8 cellular contexts compared by ENCODE assay signal in the genomic region with DNA sequence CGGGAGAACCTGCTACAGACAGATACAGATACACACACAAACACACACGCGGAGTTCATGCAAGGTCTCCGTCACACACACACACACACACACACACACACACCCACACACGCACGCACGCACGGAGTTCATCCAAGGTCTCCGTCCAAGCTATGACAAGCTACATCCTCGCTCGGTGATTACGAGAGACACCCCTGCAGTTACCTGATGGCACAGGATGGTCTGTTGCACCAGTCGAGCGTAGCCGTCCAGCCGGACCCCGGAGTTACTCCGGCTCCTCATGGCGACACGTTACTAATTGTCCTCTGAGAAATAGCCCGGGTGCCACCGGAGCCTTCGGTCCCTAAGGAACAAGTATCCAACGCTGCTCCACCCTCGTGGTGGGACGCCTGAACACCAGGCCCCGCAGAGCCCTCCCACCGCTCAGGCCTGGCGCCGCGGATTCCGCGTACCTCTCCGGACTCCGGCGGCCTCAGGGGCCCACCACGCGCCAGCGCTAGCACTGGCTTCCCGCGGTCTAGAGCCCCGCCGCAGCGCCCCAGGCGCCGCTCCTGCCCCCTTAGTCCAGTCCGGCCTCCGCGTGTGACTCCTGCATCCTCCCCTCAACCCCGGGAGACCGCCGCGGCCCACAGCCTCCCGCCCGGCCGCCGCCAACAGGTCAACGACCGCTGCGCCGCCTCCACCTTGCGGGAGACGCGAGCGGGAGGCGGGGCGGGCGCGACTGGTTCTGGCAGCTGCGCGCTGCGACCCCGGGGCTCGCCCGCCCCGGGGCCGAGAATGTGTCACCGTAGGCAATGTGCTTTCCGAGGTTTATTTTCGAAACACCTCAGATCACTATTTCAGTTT. TPM values are rescaled to one million over a fixed set of nuclear protein-coding genes. Genes with fewer than 3 reads are reported as not detected.
DNase-seq lines count a peak whose midpoint lies in the region; ATAC-seq and TF ChIP-seq lines count a peak whose summit lies in the region.
"Not testable (repeated sequence)": the region's sequence is repeated elsewhere in the genome, so short reads cannot be mapped to it uniquely, and the experiment has no call there.

Gene PHKA1, minus strand, starts transcription at position 708 of the 846 bp plus-strand sequence. Its CDS starts 426 bp downstream, at position 282.

- peak within 1 kb of the TSS; percentile 8 for H3K9ac ChIP-seq in iPS-18a (ENCODE audit: low read length)

- not testable (repeated sequence) for TF ChIP-seq CTCF in chondrocyte (IDR thresholded peaks at IDR 0.05)

- peaks cover 14% of the 10 kb centered on the region for H3K4me1 Mint-ChIP-seq in activated CD4-positive, alpha-beta memory T cell treated with anti-CD3 and anti-CD28 coated beads, Interleukin-2, amount 10 ng/mL, durations not matched to agents 7 days and 5 days
- peaks cover 14% of the 10 kb centered on the region for H3K4me1 Mint-ChIP-seq in chondrocyte (ENCODE audit: low read depth)

- H3K9me3 ChIP-seq in iPS-18a (ENCODE audit: control insufficient read depth, low read depth, low read length); thymus (ENCODE audit: control insufficient read depth): not testable (repeated sequence)

- peak; percentile 77 for ATAC-seq in HG03196 (IDR thresholded peaks at IDR 0.05; ENCODE audit: unreplicated experiment)

- not testable (repeated sequence) for H3K27me3 ChIP-seq in iPS-18a (ENCODE audit: control insufficient read depth, insufficient read depth, low read length); thymus (ENCODE audit: control insufficient read depth, insufficient read depth)

- DNase-seq in G401 (ENCODE audit: low spot score) (peak; percentile 44), NCI-H774 (lab: John Stamatoyannopoulos, UW) (peak; percentile 31), chondrocyte (ENCODE audit: low spot score) (peak; percentile 61), posterior vena cava (ENCODE audit: low spot score) (peak; percentile 79)
- peak; percentile 36 for DNase-seq in activated CD4-positive, alpha-beta memory T cell treated with anti-CD3 and anti-CD28 coated beads, Interleukin-2, amount 10 ng/mL, durations not matched to agents 7 days and 5 days

- in situ Hi-C loops in G401 (cut with HindIII; ENCODE audit: low sequenced_read_pairs), result not testable (repeated sequence)

- H3K36me3 ChIP-seq in iPS-18a (ENCODE audit: control insufficient read depth, low read depth, low read length); thymus (ENCODE audit: control insufficient read depth, insufficient read depth): not testable (repeated sequence)

- not testable (repeated sequence) for H3K27me3 Mint-ChIP-seq in activated CD4-positive, alpha-beta memory T cell treated with anti-CD3 and anti-CD28 coated beads, Interleukin-2, amount 10 ng/mL, durations not matched to agents 7 days and 5 days; chondrocyte (ENCODE audit: low read depth)

- CTCF ChIA-PET in activated CD4-positive, alpha-beta memory T cell treated with anti-CD3 and anti-CD28 coated beads, Interleukin-2, amount 10 ng/mL, durations not matched to agents 7 days and 5 days (lab: Charles Lee), result interaction anchor here (1.0 kb wide), 1 partner anchor 416 kb away, joined by 3 read pairs; no protein-coding TSS in a partner anchor

- H3K4me3 Mint-ChIP-seq in activated CD4-positive, alpha-beta memory T cell treated with anti-CD3 and anti-CD28 coated beads, Interleukin-2, amount 10 ng/mL, durations not matched to agents 7 days and 5 days, result peak within 1 kb of the TSS; percentile 58
- H3K4me3 Mint-ChIP-seq in chondrocyte (ENCODE audit: unreplicated experiment), result peak within 1 kb of the TSS; percentile 76

- intact Hi-C loops in posterior vena cava (cut with DNase I), result not testable (repeated sequence)

- POLR2A ChIA-PET in activated CD4-positive, alpha-beta memory T cell treated with anti-CD3 and anti-CD28 coated beads, Interleukin-2, amount 10 ng/mL, durations not matched to agents 7 days and 5 days (lab: Charles Lee), result interaction anchor here (1.1 kb wide), 1 partner anchor 93 kb away, joined by 3 read pairs; no protein-coding TSS in a partner anchor

- not testable (repeated sequence) for H3K27ac Mint-ChIP-seq in activated CD4-positive, alpha-beta memory T cell treated with anti-CD3 and anti-CD28 coated beads, Interleukin-2, amount 10 ng/mL, durations not matched to agents 7 days and 5 days
- H3K27ac Mint-ChIP-seq in chondrocyte (ENCODE audit: unreplicated experiment), result peak within 1 kb of the TSS; percentile 88

- H3K4me3 ChIP-seq in iPS-18a (ENCODE audit: low read length) (peak within 1 kb of the TSS; percentile 40), thymus (ENCODE audit: low read length) (peak within 1 kb of the TSS; percentile 39)

- 5% methylated on average over 80 of the region's 80 CpGs for WGBS in thymus

- H3K36me3 Mint-ChIP-seq in activated CD4-positive, alpha-beta memory T cell treated with anti-CD3 and anti-CD28 coated beads, Interleukin-2, amount 10 ng/mL, durations not matched to agents 7 days and 5 days (ENCODE audit: low read depth); chondrocyte (ENCODE audit: low read depth): not testable (repeated sequence)

- H3K9me3 Mint-ChIP-seq in activated CD4-positive, alpha-beta memory T cell treated with anti-CD3 and anti-CD28 coated beads, Interleukin-2, amount 10 ng/mL, durations not matched to agents 7 days and 5 days; chondrocyte (ENCODE audit: low read depth): not testable (repeated sequence)

- H3K4me1 ChIP-seq in iPS-18a (ENCODE audit: control insufficient read depth, low read depth, low read length); thymus (ENCODE audit: control insufficient read depth, insufficient read depth, low read length): not testable (repeated sequence)

- H3K27ac ChIP-seq in iPS-18a (ENCODE audit: low read length), result not testable (repeated sequence)
- peak within 1 kb of the TSS; percentile 36 for H3K27ac ChIP-seq in thymus (ENCODE audit: low read depth)

RNA-seq across cellular contexts. Expression of gene PHKA1, which starts in this region (rescaled TPM):
- 10.0 and 13.1 TPM in 2 replicates for total RNA-seq in G401 (2014; rRNA removed; shearing (Covaris generic))
- total RNA-seq in activated CD4-positive, alpha-beta memory T cell treated with anti-CD3 and anti-CD28 coated beads, Interleukin-2, amount 10 ng/mL, durations not matched to agents 7 days and 5 days, result 1 to 10 TPM; 1.4 to 1.6 TPM
- total RNA-seq in chondrocyte (5.2 to 8.0 TPM (median 5.3 TPM) in 3 replicates), posterior vena cava (1 to 10 TPM; 5.6 to 7.9 TPM)
- 14.1 TPM for polyA plus RNA-seq in thymus
